13 cellular contexts compared by ENCODE assay signal in genomic region chr12:48336066-48336465, GRCh38.
"Had no signal": no experiment of that assay in that cellular context is flagged by ENCODE, and none has a peak within 500 bp of the region (broad histone marks: within the 10 kb centered on the region; RNA-seq: fewer than 3 reads in every experiment).

No MANE protein-coding gene starts in this region.

- DNase-seq: activated B cell treated with CpG ODN at 0.5 μM for 24 hours; activated CD4-positive, alpha-beta memory T cell treated with anti-CD3 and anti-CD28 coated beads for 36 hours; activated CD4-positive, alpha-beta T cell treated with anti-CD3 and anti-CD28 coated beads for 4 hours; activated T-cell treated with anti-CD3 and anti-CD28 coated beads for 4 hours; dorsolateral prefrontal cortex; foreskin fibroblast; kidney; left ventricle myocardium inferior; mesenchymal stem cell; naive thymus-derived CD8-positive, alpha-beta T cell; stimulated activated naive B cell treated with anti-CD40 and anti-IgM and Interleukin-4, amounts not matched to agents 10 μg/mL and 1 μg/mL and 100 μg/mL, for 72 hours; tibial artery; uterus had no signal

- ATAC-seq: naive thymus-derived CD8-positive, alpha-beta T cell; stimulated activated naive B cell treated with anti-CD40 and anti-IgM and Interleukin-4, amounts not matched to agents 10 μg/mL and 1 μg/mL and 100 μg/mL, for 72 hours had no signal
